Comparison of ENCODE assay signal across 1 cellular context in genomic region chr3:116444819-116445290, GRCh38.
TF ChIP-seq lines count a peak whose summit lies in the region.

No MANE protein-coding gene starts in this region.

TF ChIP-seq in IMR-90, 13 proteins besides CTCF, POLR2A, EP300 and RAD21 (continued from another document):
- no peak for TF ChIP-seq NFE2L2 (IDR thresholded peaks at IDR 0.05; ENCODE audit: low read depth, low read length)
